In the genomic region with DNA sequence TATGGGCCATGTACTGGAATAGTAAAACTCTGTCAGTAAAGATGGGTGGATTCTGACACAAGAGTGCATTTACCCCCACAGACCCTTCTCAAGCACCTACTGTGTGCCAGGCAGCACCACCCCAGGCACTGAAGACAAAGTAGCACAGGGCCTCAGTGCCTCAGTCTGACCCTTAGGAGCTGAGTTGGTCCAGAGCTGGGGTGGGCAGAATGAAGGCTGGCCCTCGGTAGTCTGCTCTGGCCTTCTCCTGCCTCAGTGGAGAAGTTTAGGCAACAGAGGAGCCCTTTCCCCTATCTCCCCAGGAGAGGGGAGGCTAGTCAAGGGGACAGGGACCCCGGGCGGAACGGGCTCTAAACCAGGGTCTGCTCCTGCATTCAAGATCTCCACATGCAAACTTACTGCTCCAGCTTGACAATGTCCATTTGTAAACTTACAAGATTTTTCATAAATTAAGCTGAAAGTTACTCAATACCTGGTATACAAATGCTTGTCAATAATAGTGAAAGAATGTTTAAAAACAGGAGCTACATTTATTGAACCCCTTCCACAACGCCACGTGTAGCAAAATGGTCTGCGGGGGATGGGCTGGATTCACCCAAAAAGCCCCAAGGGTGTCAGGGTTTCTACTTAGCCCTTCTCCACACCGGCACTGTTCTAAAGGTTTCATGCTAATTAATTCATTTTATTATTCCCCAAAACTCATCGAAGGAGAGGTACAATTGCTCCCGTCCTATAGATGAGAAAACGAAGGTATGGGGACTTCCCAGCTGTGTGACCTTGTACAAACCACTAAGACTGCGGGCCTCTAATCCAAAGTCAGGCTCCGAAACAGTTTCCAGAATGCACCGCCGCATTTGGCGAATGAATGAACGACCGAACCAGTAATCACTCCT, we compare ENCODE assay signal across 8 cellular contexts. TPM values are rescaled to one million over a fixed set of nuclear protein-coding genes. Genes with fewer than 3 reads are reported as not detected.
DNase-seq lines count a peak whose midpoint lies in the region; ATAC-seq and TF ChIP-seq lines count a peak whose summit lies in the region.

No MANE protein-coding gene starts in this region.

- H3K9me3 ChIP-seq in AG04450 (ENCODE audit: control insufficient read depth, insufficient read depth, low read length) (no peaks in the 10 kb centered on the region; the same call in 1 of the 2 replicates), SK-N-MC (ENCODE audit: low read depth, low read length) (no peaks in the 10 kb centered on the region), vagina (no peaks in the 10 kb centered on the region)

- H3K27ac Mint-ChIP-seq in natural killer cell, result peak overlapping the region; percentile 92 to 94

- TF ChIP-seq CTCF in AG04450 (IDR thresholded peaks at IDR 0.05; ENCODE audit: low read depth, low read length) (no peak), coronary artery (IDR thresholded peaks at IDR 0.05) (no peak), natural killer cell (IDR thresholded peaks at IDR 0.05) (no peak), vagina (IDR thresholded peaks at IDR 0.05) (no peak)

- CTCF ChIA-PET in AG04450 (lab: Charles Lee), result interaction anchor here (0.7 to 1.8 kb wide), 3 partner anchors 12 to 36 kb away, joined by 3 to 4 read pairs (median 4); no protein-coding TSS in a partner anchor

- H3K27me3 Mint-ChIP-seq in natural killer cell (ENCODE audit: low read depth in 2 of 2), result peaks cover 0 to 3% of the 10 kb centered on the region in 2 donors

- H3K27me3 ChIP-seq in AG04450 (ENCODE audit: control insufficient read depth, insufficient read depth, low read length), result no peaks in the 10 kb centered on the region
- H3K27me3 ChIP-seq in vagina, result no peaks in the 10 kb centered on the region

- H3K9ac ChIP-seq in SK-N-MC (ENCODE audit: insufficient read length), result peak overlapping the region; percentile 98

- peaks cover 31 to 58% of the 10 kb centered on the region in 2 donors for H3K4me1 Mint-ChIP-seq in natural killer cell

- H3K9me3 Mint-ChIP-seq in natural killer cell, result no peaks in the 10 kb centered on the region

- H3K4me3 ChIP-seq in AG04450 (ENCODE audit: low read depth, low read length) (peak overlapping the region; percentile 75), SK-N-MC (peak overlapping the region; percentile 99), coronary artery (peak overlapping the region; percentile 86), vagina (peak overlapping the region; percentile 72 to 74)

- peak; percentile 3 for ATAC-seq in GM21619 (IDR thresholded peaks at IDR 0.05; ENCODE audit: unreplicated experiment)
- ATAC-seq in natural killer cell, result no peak
- ATAC-seq in HG02885 (IDR thresholded peaks at IDR 0.05; ENCODE audit: poor library complexity, unreplicated experiment), result no peak
- no peak for ATAC-seq in GM18870 (IDR thresholded peaks at IDR 0.05; ENCODE audit: unreplicated experiment)

- POLR2A ChIA-PET in AG04450 (lab: Yijun Ruan, JAX), result no interaction called here

- H3K4me1 ChIP-seq in vagina, result peaks cover 65% of the 10 kb centered on the region

- peak overlapping the region; percentile 47 for H3K27ac ChIP-seq in AG04450 (ENCODE audit: low read depth, low read length)
- peak overlapping the region; percentile 80 for H3K27ac ChIP-seq in SK-N-MC
- peak overlapping the region; percentile 98 to 100 for H3K27ac ChIP-seq in coronary artery
- peak overlapping the region; percentile 97 for H3K27ac ChIP-seq in vagina

- no peak for TF ChIP-seq POLR2A in vagina (IDR thresholded peaks at IDR 0.05)

- DNase-seq in AG04450 (ENCODE audit: low read depth, low spot score) (no peak), SK-N-MC (ENCODE audit: low read depth, low spot score) (no peak), coronary artery (ENCODE audit: low spot score) (no peak), natural killer cell (no peak), vagina (ENCODE audit: extremely low spot score in 2 of 2) (no peak)

- peaks cover 31% of the 10 kb centered on the region for H3K36me3 ChIP-seq in SK-N-MC (ENCODE audit: insufficient read depth, low read length)
- no peaks in the 10 kb centered on the region for H3K36me3 ChIP-seq in vagina

- peak overlapping the region; percentile 92 for H3K4me3 Mint-ChIP-seq in natural killer cell

- no peaks in the 10 kb centered on the region for H3K36me3 Mint-ChIP-seq in natural killer cell

- intact Hi-C loops in natural killer cell (cut with micrococcal nuclease), result no loop called here
- intact Hi-C loops in vagina (cut with DNase I), result no loop called here

RNA-seq across cellular contexts. Expression of a gene that starts 1.5 kb away (rescaled TPM):
- polyA plus RNA-seq in AG04450 (2011; rRNA removed), result 218 and 262 TPM in 2 replicates
- polyA minus RNA-seq in AG04450 (2011; rRNA and poly(A)+ RNA removed), result 141 and 160 TPM in 2 replicates
- total RNA-seq in natural killer cell (10 to 100 TPM; 54.0 to 63.3 (median 60.2) TPM), vagina (95.3 TPM)

RNA-seq across cellular contexts. Expression of a gene that starts 34.9 kb away (rescaled TPM):
- 87.5 and 92.9 TPM in 2 replicates for polyA plus RNA-seq in AG04450 (2011; rRNA removed)
- polyA minus RNA-seq in AG04450 (2011; rRNA and poly(A)+ RNA removed), result 52.5 and 55.2 TPM in 2 replicates
- total RNA-seq in natural killer cell (10 to 100 TPM; 15.2 to 19.9 (median 18.0) TPM), vagina (35.8 TPM)

Comparison
In these comparisons a context has a peak if more than half of its experiments do, and no peak if none do; other contexts are left out.
1. H3K27ac ChIP-seq: peak in every context shown above with its lines; median percentile 99 in coronary artery; 97 in vagina; 80 in SK-N-MC; 47 in AG04450.